Comparison of ENCODE assay signal across 8 cellular contexts in genomic region chr10:58267713-58268453, GRCh38. TPM values are rescaled to one million over a fixed set of nuclear protein-coding genes. Genes with fewer than 3 reads are reported as not detected.
DNase-seq lines count a peak whose midpoint lies in the region; ATAC-seq and TF ChIP-seq lines count a peak whose summit lies in the region.

Gene IPMK, minus strand, starts transcription at chr10:58267894. Its CDS starts 283 bp downstream, at chr10:58267611.

- peak within 1 kb of the TSS; percentile 95 for H2AFZ ChIP-seq in PC-3 (ENCODE audit: low read length)

- H3K4me2 ChIP-seq in PC-3 (ENCODE audit: low read length), result peak within 1 kb of the TSS; percentile 95

- H3K9me2 ChIP-seq in PC-3 (replicated peaks; ENCODE audit: low read length), result no peaks in the 10 kb centered on the region

- under 1% methylated on average over 76 of the region's 76 CpGs for WGBS in HUES64
- WGBS in esophagus, 2 donors, result 0 to 1% methylated on average over 34 to 76 of the region's 76 CpGs

- H3K27ac ChIP-seq in HUES64 (ENCODE audit: low read depth, low read length) (peak within 1 kb of the TSS; percentile 53; the same call in 1 of the 2 replicates), PC-3 (ENCODE audit: low read length) (peak within 1 kb of the TSS; percentile 26), esophagus (ENCODE audit: low read depth in 2 of 2, low read length in 1 of 2) (peak within 1 kb of the TSS; percentile 98 to 99), muscle layer of duodenum (ENCODE audit: low read length) (peak within 1 kb of the TSS; percentile 93)

- H3K79me2 ChIP-seq in PC-3 (ENCODE audit: low read length), result peaks cover 80% of the 10 kb centered on the region

- H3K4me3 ChIP-seq in HUES64 (ENCODE audit: low read length) (peak within 1 kb of the TSS; percentile 79), PC-3 (ENCODE audit: low read length) (peak within 1 kb of the TSS; percentile 89), esophagus (ENCODE audit: low read depth in 1 of 2, low read length in 2 of 2) (peak within 1 kb of the TSS; percentile 71 to 94), muscle layer of duodenum (ENCODE audit: low read depth in 1 of 2, low read length in 2 of 2) (peak within 1 kb of the TSS; percentile 90 to 94)

- no peak for TF ChIP-seq CTCF in PC-3 (conservative IDR thresholded peaks at IDR 0.05; ENCODE audit: low read depth, low read length)

- H3K27me3 ChIP-seq in HUES64 (ENCODE audit: insufficient read depth, low read length) (peaks cover 7% of the 10 kb centered on the region; the same call in 1 of the 2 replicates), PC-3 (ENCODE audit: low read length) (no peaks in the 10 kb centered on the region), esophagus (ENCODE audit: control insufficient read depth in 1 of 2, insufficient read depth in 2 of 2, low read length in 2 of 2) (no peaks in the 10 kb centered on the region), muscle layer of duodenum (ENCODE audit: low read depth, low read length) (no peaks in the 10 kb centered on the region)

- no peaks in the 10 kb centered on the region for H3F3A ChIP-seq in PC-3 (ENCODE audit: low read length, unreplicated experiment)

- H3K9ac ChIP-seq in HUES64 (ENCODE audit: low read depth, low read length) (peak within 1 kb of the TSS; percentile 62), PC-3 (ENCODE audit: low read length) (peak within 1 kb of the TSS; percentile 54)

- CTCF ChIA-PET in PC-3 (lab: Charles Lee), result interaction anchor here (0.6 kb wide), 1 partner anchor 124 kb away, joined by 10 read pairs; no protein-coding TSS in a partner anchor

- intact Hi-C loops in PC-3 (cut with micrococcal nuclease), result loop anchor here (1.0 to 2.0 kb wide), 3 partner anchors 31 to 91 kb away; partner anchors contain the start of gene UBE2D1

- POLR2A ChIA-PET in PC-3 (lab: Charles Lee; ENCODE audit: unreplicated experiment), result interaction anchor here (0.5 to 0.6 kb wide), 3 partner anchors 31 to 117 kb away, joined by 4 to 7 read pairs (median 6); no protein-coding TSS in a partner anchor

- DNase-seq in DMS 273 treated with DMSO at 0.1 percent for 48 hours (lab: John Stamatoyannopoulos, UW) (peak; percentile 38), PC-3 (peak; percentile 96)
- DNase-seq in activated T-cell treated with anti-CD3 and anti-CD28 coated beads, Interleukin-2, amount 50 U/mL, for 1 hour, result peak; percentile 96
- DNase-seq in stimulated activated CD8-positive, alpha-beta memory T cell treated with anti-CD3 and anti-CD28 coated beads, Interleukin-7, amount 100 ng/mL, for 4 hours (ENCODE audit: low read depth in 2 of 2), result peak; percentile 85 to 93

- peaks cover 16% of the 10 kb centered on the region for H4K20me1 ChIP-seq in PC-3 (ENCODE audit: low read length)

- H3K4me1 ChIP-seq in HUES64 (ENCODE audit: insufficient read depth, low read length) (peaks cover 33% of the 10 kb centered on the region), PC-3 (ENCODE audit: insufficient read depth, low read length) (peaks cover 19% of the 10 kb centered on the region), esophagus (ENCODE audit: control insufficient read depth in 2 of 2, insufficient read depth in 2 of 2, low read length in 1 of 2) (no peaks in the 10 kb centered on the region), muscle layer of duodenum (ENCODE audit: control insufficient read depth in 1 of 2, insufficient read depth in 2 of 2, low read length in 2 of 2) (peaks cover 6 to 18% of the 10 kb centered on the region in 2 donors)

- peak; percentile 57 for ATAC-seq in GM21515 (IDR thresholded peaks at IDR 0.05; ENCODE audit: unreplicated experiment)
- peak; percentile 65 for ATAC-seq in PC-3

- no TSS peak for BruUV-seq in PC-3 (replicated peaks; lab: Mats Ljungman, UMichigan)

- H3K9me3 ChIP-seq in HUES64 (ENCODE audit: insufficient read depth, low read depth, low read length) (no peaks in the 10 kb centered on the region), PC-3 (ENCODE audit: low read length) (no peaks in the 10 kb centered on the region), esophagus (ENCODE audit: control insufficient read depth in 2 of 2, insufficient read depth in 1 of 2, low read depth in 1 of 2, low read length in 1 of 2) (no peaks in the 10 kb centered on the region), muscle layer of duodenum (ENCODE audit: control insufficient read depth in 1 of 2, low read length in 2 of 2) (no peaks in the 10 kb centered on the region)

- H3K36me3 ChIP-seq in HUES64 (ENCODE audit: insufficient read depth, low read length), result no peaks in the 10 kb centered on the region
- H3K36me3 ChIP-seq in PC-3 (ENCODE audit: low read depth, low read length), result no peaks in the 10 kb centered on the region
- H3K36me3 ChIP-seq in esophagus (ENCODE audit: control insufficient read depth in 2 of 2, insufficient read depth in 2 of 2, low read length in 1 of 2), result no peaks in the 10 kb centered on the region
- H3K36me3 ChIP-seq in muscle layer of duodenum (ENCODE audit: control insufficient read depth in 1 of 2, insufficient read depth in 2 of 2, low read length in 2 of 2), result peaks cover 0 to 15% of the 10 kb centered on the region in 2 donors

RNA-seq across cellular contexts. Expression of gene IPMK, which starts in this region (rescaled TPM):
- polyA plus RNA-seq in HUES64 (2013, experiment 1 of 2), result 6.8 TPM
- 6.5 TPM for polyA plus RNA-seq in HUES64 (2013, experiment 2 of 2)
- total RNA-seq in PC-3 (2014; rRNA removed), result 7.1 and 8.4 TPM in 2 replicates
- 1 to 10 TPM; 3.4 to 3.5 TPM for polyA plus RNA-seq in esophagus

Comparison
In these comparisons a context has a peak if more than half of its experiments do, and no peak if none do; other contexts are left out.
1. Peak in every context shown above with its lines: DNase-seq, ATAC-seq, H3K4me3 ChIP-seq and H3K27ac ChIP-seq.
2. DNase-seq: peak in every context shown above with its lines; median percentile 96 in PC-3; 96 in activated T-cell treated with anti-CD3 and anti-CD28 coated beads, Interleukin-2, amount 50 U/mL, for 1 hour; 89 in stimulated activated CD8-positive, alpha-beta memory T cell treated with anti-CD3 and anti-CD28 coated beads, Interleukin-7, amount 100 ng/mL, for 4 hours; 38 in DMS 273 treated with DMSO at 0.1 percent for 48 hours.
3. H3K27ac ChIP-seq: peak in every context shown above with its lines; median percentile 98 in esophagus; 93 in muscle layer of duodenum; 53 in HUES64; 26 in PC-3.